In genomic region chr17:58415371-58416055, GRCh38 we compare ENCODE assay signal across 11 cellular contexts. TPM values are rescaled to one million over a fixed set of nuclear protein-coding genes. Genes with fewer than 3 reads are reported as not detected.
DNase-seq lines count a peak whose midpoint lies in the region; ATAC-seq and TF ChIP-seq lines count a peak whose summit lies in the region.
"Had no signal": no experiment of that assay in that cellular context is flagged by ENCODE, and none has a peak within 500 bp of the region (broad histone marks: within the 10 kb centered on the region; RNA-seq: fewer than 3 reads in every experiment).

No MANE protein-coding gene starts in this region.

- H3K9me3 ChIP-seq in BE2C (no peaks in the 10 kb centered on the region), lung (ENCODE audit: control insufficient read depth in 2 of 2, insufficient read depth in 1 of 2, low read length in 1 of 2) (no peaks in the 10 kb centered on the region)
- H3K9me3 ChIP-seq: BLaER1 had no signal

- no peak overlapping the region for H3K27ac Mint-ChIP-seq in stimulated activated naive CD8-positive, alpha-beta T cell treated with anti-CD3 and anti-CD28 coated beads, Interleukin-15, amount 100 ng/mL, for 72 hours

- H3K4me1 Mint-ChIP-seq in stimulated activated naive CD8-positive, alpha-beta T cell treated with anti-CD3 and anti-CD28 coated beads, Interleukin-15, amount 100 ng/mL, for 72 hours: peaks cover 29% of the 10 kb centered on the region

- H3K4me3 ChIP-seq in BE2C (ENCODE audit: low read depth, low read length) (no peak overlapping the region), dorsolateral prefrontal cortex (peak overlapping the region in 40 of 59 donors; percentile 1 to 68 (median 50)), lung (no peak overlapping the region)
- H3K4me3 ChIP-seq: BLaER1 had no signal

- ATAC-seq in lung (ENCODE audit: insufficient read depth, low FRiP score) (no peak), HG02938 (IDR thresholded peaks at IDR 0.05; ENCODE audit: unreplicated experiment) (no peak), HG03025 (IDR thresholded peaks at IDR 0.05; ENCODE audit: low FRiP score, unreplicated experiment) (no peak)
- no peak for ATAC-seq in stimulated activated naive CD8-positive, alpha-beta T cell treated with anti-CD3 and anti-CD28 coated beads, Interleukin-15, amount 100 ng/mL, for 72 hours

- DNase-seq in BE2C: peak; percentile 16
- peak; percentile 13 for DNase-seq in HuH-7.5 (ENCODE audit: low spot score)
- peak in 1 of 10 donors; percentile 42 for DNase-seq in dorsolateral prefrontal cortex
- peak; percentile 38 for DNase-seq in lung (ENCODE audit: low spot score)
- DNase-seq in HUDEP-2 (lab: John Stamatoyannopoulos, UW; ENCODE audit: unreplicated experiment in 76 of 76): no peak
- no peak for DNase-seq in stimulated activated naive CD8-positive, alpha-beta T cell treated with anti-CD3 and anti-CD28 coated beads, Interleukin-15, amount 100 ng/mL, for 72 hours
- DNase-seq: activated B cell treated with CpG ODN at 0.5 μM for 24 hours, NCI-H1694 treated with DMSO at 0.1 percent for 48 hours had no signal

- H3K36me3 ChIP-seq in BE2C (no peaks in the 10 kb centered on the region), lung (ENCODE audit: control insufficient read depth in 2 of 2, insufficient read depth in 2 of 2, low read length in 2 of 2) (no peaks in the 10 kb centered on the region)
- H3K36me3 ChIP-seq: BLaER1 had no signal

- peak overlapping the region in 3 of 59 donors; percentile 2 to 77 (median 53) for H3K27ac ChIP-seq in dorsolateral prefrontal cortex
- H3K27ac ChIP-seq in lung (ENCODE audit: low read depth in 1 of 2, low read length in 1 of 2): peak overlapping the region; percentile 9 to 33
- H3K27ac ChIP-seq: BLaER1 had no signal

- no peak overlapping the region for H3K4me3 Mint-ChIP-seq in stimulated activated naive CD8-positive, alpha-beta T cell treated with anti-CD3 and anti-CD28 coated beads, Interleukin-15, amount 100 ng/mL, for 72 hours
- H3K4me3 Mint-ChIP-seq: activated B cell treated with CpG ODN at 0.5 μM for 24 hours had no signal

- no peaks in the 10 kb centered on the region for H3K27me3 Mint-ChIP-seq in stimulated activated naive CD8-positive, alpha-beta T cell treated with anti-CD3 and anti-CD28 coated beads, Interleukin-15, amount 100 ng/mL, for 72 hours
- H3K27me3 Mint-ChIP-seq: activated B cell treated with CpG ODN at 0.5 μM for 24 hours had no signal

- H3K27me3 ChIP-seq in BE2C: peaks cover 92% of the 10 kb centered on the region
- no peaks in the 10 kb centered on the region for H3K27me3 ChIP-seq in dorsolateral prefrontal cortex
- no peaks in the 10 kb centered on the region for H3K27me3 ChIP-seq in lung (ENCODE audit: control insufficient read depth, insufficient read depth)
- H3K27me3 ChIP-seq: BLaER1 had no signal

- TF ChIP-seq CTCF in BE2C (IDR thresholded peaks at IDR 0.05; ENCODE audit: low read depth, low read length): no peak
- peak in 1 of 56 donors; percentile 15 for TF ChIP-seq CTCF in dorsolateral prefrontal cortex (IDR thresholded peaks at IDR 0.05 in 54 of 56, conservative IDR thresholded peaks at IDR 0.05 in 2 of 56; ENCODE audit: low read depth in 1 of 56, partially characterized antibody in 56 of 56)
- no peak for TF ChIP-seq CTCF in lung (IDR thresholded peaks at IDR 0.05; ENCODE audit: control extremely low read depth, extremely low read depth)

- no peaks in the 10 kb centered on the region for H3K9me3 Mint-ChIP-seq in stimulated activated naive CD8-positive, alpha-beta T cell treated with anti-CD3 and anti-CD28 coated beads, Interleukin-15, amount 100 ng/mL, for 72 hours
- H3K9me3 Mint-ChIP-seq: activated B cell treated with CpG ODN at 0.5 μM for 24 hours had no signal

- intact Hi-C loops in dorsolateral prefrontal cortex (cut with DNase I): no loop called here

- no peaks in the 10 kb centered on the region for H3K4me1 ChIP-seq in BE2C
- no peaks in the 10 kb centered on the region for H3K4me1 ChIP-seq in lung (ENCODE audit: control insufficient read depth in 2 of 2, insufficient read depth in 2 of 2, low read length in 2 of 2)

- 60 to 81% methylated on average over 6 of the region's 6 CpGs for WGBS in lung, 2 donors

RNA-seq across cellular contexts. Expression of gene RNF43, which starts 1.8 kb away (rescaled TPM):
- not detected for polyA plus RNA-seq in BE2C (2012; ENCODE audit: insufficient read depth, insufficient read length, low read depth)
- total RNA-seq in dorsolateral prefrontal cortex: 10 to 100 TPM in 1 of 120 experiments, 1 to 10 TPM in 118, under 1 TPM in 1; 0.83 to 16.3 (median 3.4) TPM
- 10 to 100 TPM; 10.5 to 32.9 TPM for total RNA-seq in lung
- 1 to 10 TPM; 3.7 to 5.1 TPM for polyA plus RNA-seq in lung

Comparison
In these comparisons a context has a peak if more than half of its experiments do, and no peak if none do; other contexts are left out.
1. DNase-seq: peak in BE2C (single experiment), HuH-7.5 (single experiment) and lung (single experiment); none in HUDEP-2 (0 of 76) and stimulated activated naive CD8-positive, alpha-beta T cell treated with anti-CD3 and anti-CD28 coated beads, Interleukin-15, amount 100 ng/mL, for 72 hours (0 of 2).
2. H3K4me3 ChIP-seq: peak in dorsolateral prefrontal cortex (40 of 59); none in BE2C (single experiment) and lung (single experiment).